16 cellular contexts compared by ENCODE assay signal in genomic region chr1:198948895-198949659, GRCh38.
"Had no signal": no experiment of that assay in that cellular context is flagged by ENCODE, and none has a peak within 500 bp of the region (broad histone marks: within the 10 kb centered on the region; RNA-seq: fewer than 3 reads in every experiment).

No MANE protein-coding gene starts in this region.

- H3K4me3 ChIP-seq: coronary artery, dorsolateral prefrontal cortex, esophagus muscularis mucosa, gastroesophageal sphincter, heart left ventricle, hepatocyte, left lung, mucosa of descending colon had no signal

- H3K27ac ChIP-seq: coronary artery, dorsolateral prefrontal cortex, esophagus muscularis mucosa, foreskin keratinocyte, gastroesophageal sphincter, heart left ventricle, hepatocyte, left lung had no signal

- H3K9me3 ChIP-seq: esophagus muscularis mucosa, gastroesophageal sphincter, heart left ventricle, left lung, mucosa of descending colon had no signal

- H3K27me3 ChIP-seq: dorsolateral prefrontal cortex, esophagus muscularis mucosa, foreskin keratinocyte, gastroesophageal sphincter, heart left ventricle, hepatocyte, left lung had no signal

- H3K79me2 ChIP-seq: hepatocyte had no signal

- H3K4me2 ChIP-seq: hepatocyte had no signal

- ATAC-seq: foreskin keratinocyte, gastroesophageal sphincter, heart left ventricle, left cardiac atrium, left lung, left ventricle myocardium superior, mucosa of descending colon had no signal

- H3K4me1 ChIP-seq: esophagus muscularis mucosa, foreskin keratinocyte, gastroesophageal sphincter, heart left ventricle, left lung had no signal

- H2AFZ ChIP-seq: hepatocyte had no signal

- DNase-seq: dermis blood vessel endothelial cell; dorsolateral prefrontal cortex; effector CD4-positive, alpha-beta T cell; effector memory CD4-positive, alpha-beta T cell; hypothalamus; left cardiac atrium; left ventricle myocardium superior; mesenchymal stem cell; mucosa of descending colon had no signal

- H3K36me3 ChIP-seq: esophagus muscularis mucosa, gastroesophageal sphincter, heart left ventricle, left lung had no signal
